Comparison of ENCODE assay signal across 1 cellular context in genomic region chr19:57280165-57280912, GRCh38.
TF ChIP-seq lines count a peak whose summit lies in the region.

ZNF460 (plus strand) TSS chr19:57280485; CDS start chr19:57280807, 322 bp downstream.

TF ChIP-seq in HepG2, 621 proteins besides CTCF, POLR2A, EP300 and RAD21 (continued from another document and continues in another):
- TF ChIP-seq ARID3A (IDR thresholded peaks at IDR 0.05; ENCODE audit: low read depth, low read length) (no peak), ZBTB14 (CRISPR knock-in tag; IDR thresholded peaks at IDR 0.05) (no peak), ZIK1 (CRISPR knock-in tag; IDR thresholded peaks at IDR 0.05; ENCODE audit: borderline replicate concordance, low read depth) (no peak; the same call in 1 of the 2 replicates), KMT2B (CRISPR knock-in tag; IDR thresholded peaks at IDR 0.05) (peak; percentile 82; the same call in 1 of the 2 replicates), ZNF296 (CRISPR knock-in tag; conservative IDR thresholded peaks at IDR 0.05) (no peak), ZNF558 (CRISPR knock-in tag; IDR thresholded peaks at IDR 0.05; ENCODE audit: borderline replicate concordance) (no peak), ZNF232 (CRISPR knock-in tag; IDR thresholded peaks at IDR 0.05; ENCODE audit: borderline replicate concordance) (peak; percentile 64; the same call in 1 of the 2 replicates), TRAFD1 (CRISPR knock-in tag; IDR thresholded peaks at IDR 0.05; ENCODE audit: borderline replicate concordance) (no peak), TOPORS (CRISPR knock-in tag; IDR thresholded peaks at IDR 0.05) (0 out of 2 replicates have a peak, but pooled peaks have one; percentile 30), KAT2B (IDR thresholded peaks at IDR 0.05; ENCODE audit: borderline replicate concordance, low read depth, low read length) (no peak), POLR2AphosphoS5 (IDR thresholded peaks at IDR 0.05; ENCODE audit: low read depth, low read length) (peak; percentile 30; the same call in 1 of the 2 replicates), ZNF782 (CRISPR knock-in tag; IDR thresholded peaks at IDR 0.05; ENCODE audit: borderline replicate concordance) (no peak; the same call in 1 of the 2 replicates), MAFK (conservative IDR thresholded peaks at IDR 0.05 in 1 of 2, IDR thresholded peaks at IDR 0.05 in 1 of 2; ENCODE audit: low read length in 2 of 2) (0 out of 4 replicates have a peak, but pooled peaks of 1 of the 2 experiments have one; percentile 2), ZNF597 (CRISPR knock-in tag; IDR thresholded peaks at IDR 0.05) (no peak), ZBTB40 (IDR thresholded peaks at IDR 0.05) (peak; percentile 35; the same call in 1 of the 2 replicates), ZBTB40 (CRISPR knock-in tag; IDR thresholded peaks at IDR 0.05) (peak; percentile 24; the same call in 1 of the 2 replicates), ZNF205 (CRISPR knock-in tag; IDR thresholded peaks at IDR 0.05) (peak; percentile 30; the same call in 1 of the 2 replicates), ATF5 (CRISPR knock-in tag; IDR thresholded peaks at IDR 0.05; ENCODE audit: low read depth) (no peak), FOSL2 (CRISPR knock-in tag; IDR thresholded peaks at IDR 0.05) (peak; percentile 52), HOXA3 (CRISPR knock-in tag; IDR thresholded peaks at IDR 0.05) (peak; percentile 93; the same call in 1 of the 2 replicates), FOXP4 (CRISPR knock-in tag; IDR thresholded peaks at IDR 0.05) (no peak), TBX2 (CRISPR knock-in tag; IDR thresholded peaks at IDR 0.05; ENCODE audit: borderline replicate concordance) (peak; percentile 76), KLF13 (CRISPR knock-in tag; IDR thresholded peaks at IDR 0.05) (no peak), RELA (CRISPR knock-in tag; IDR thresholded peaks at IDR 0.05) (no peak), JDP2 (CRISPR knock-in tag; IDR thresholded peaks at IDR 0.05; ENCODE audit: borderline replicate concordance) (no peak), ZNF552 (CRISPR knock-in tag; IDR thresholded peaks at IDR 0.05; ENCODE audit: borderline replicate concordance) (no peak; the same call in 1 of the 2 replicates), PREB (CRISPR knock-in tag; IDR thresholded peaks at IDR 0.05) (no peak), ZSCAN20 (CRISPR knock-in tag; IDR thresholded peaks at IDR 0.05; ENCODE audit: borderline replicate concordance) (no peak), KLF12 (CRISPR knock-in tag; IDR thresholded peaks at IDR 0.05; ENCODE audit: borderline replicate concordance) (no peak; the same call in 1 of the 2 replicates), FOXJ3 (CRISPR knock-in tag; IDR thresholded peaks at IDR 0.05; ENCODE audit: borderline replicate concordance) (no peak; the same call in 1 of the 2 replicates), ZBTB10 (CRISPR knock-in tag; IDR thresholded peaks at IDR 0.05; ENCODE audit: borderline replicate concordance) (no peak), GZF1 (CRISPR knock-in tag; IDR thresholded peaks at IDR 0.05) (peak; percentile 78), DBP (CRISPR knock-in tag; IDR thresholded peaks at IDR 0.05; ENCODE audit: not compliant biosample characterization) (no peak)
